Comparison of ENCODE assay signal across 8 cellular contexts in the genomic region with DNA sequence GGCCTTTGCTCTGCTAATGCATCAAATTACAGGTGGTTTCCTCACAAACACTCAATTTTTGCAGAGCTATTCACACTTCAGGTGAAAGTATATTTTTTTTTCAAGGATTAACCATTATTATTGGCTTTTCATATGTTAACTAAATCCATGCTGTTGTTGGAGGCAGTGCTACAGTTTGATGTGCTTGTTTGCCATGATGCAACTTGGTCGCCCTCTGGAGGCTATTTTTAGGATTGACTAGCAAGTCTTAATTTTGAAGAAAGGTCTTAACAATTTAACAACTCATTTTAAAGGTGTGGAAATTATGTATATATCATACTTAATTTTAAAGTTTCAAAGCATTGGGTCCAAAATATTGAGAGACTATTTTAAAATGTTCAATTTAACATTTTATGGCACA.
DNase-seq lines count a peak whose midpoint lies in the region; ATAC-seq and TF ChIP-seq lines count a peak whose summit lies in the region.

No MANE protein-coding gene starts in this region.

- H3K27ac Mint-ChIP-seq in activated naive CD4-positive, alpha-beta T cell treated with anti-CD3 and anti-CD28 coated beads for 36 hours: no peak overlapping the region

- H3K9me2 ChIP-seq in SU-DHL-6 (replicated peaks; ENCODE audit: insufficient read depth, low read length): no peaks in the 10 kb centered on the region

- intact Hi-C loops in activated naive CD4-positive, alpha-beta T cell treated with anti-CD3 and anti-CD28 coated beads for 36 hours (cut with micrococcal nuclease): loop anchor here (5.0 kb wide), 1 partner anchor 1769 kb away; no protein-coding TSS in a partner anchor
- intact Hi-C loops in head of caudate nucleus (cut with DNase I): no loop called here

- no peak overlapping the region for H3K4me2 ChIP-seq in SU-DHL-6 (ENCODE audit: low read depth, low read length, poor library complexity, severe bottlenecking)

- no peak for ATAC-seq in HG02938 (IDR thresholded peaks at IDR 0.05; ENCODE audit: unreplicated experiment)

- H3K9me3 Mint-ChIP-seq in activated naive CD4-positive, alpha-beta T cell treated with anti-CD3 and anti-CD28 coated beads for 36 hours: no peaks in the 10 kb centered on the region

- H2AFZ ChIP-seq in SU-DHL-6 (ENCODE audit: low read depth, low read length, severe bottlenecking): no peak overlapping the region

- no peaks in the 10 kb centered on the region for H4K20me1 ChIP-seq in SU-DHL-6 (ENCODE audit: low read depth, low read length)

- no peaks in the 10 kb centered on the region for H3F3A ChIP-seq in SU-DHL-6 (ENCODE audit: insufficient read depth)

- no peaks in the 10 kb centered on the region for H3K36me3 ChIP-seq in SU-DHL-6 (ENCODE audit: low read length)

- H3K27me3 Mint-ChIP-seq in activated naive CD4-positive, alpha-beta T cell treated with anti-CD3 and anti-CD28 coated beads for 36 hours (ENCODE audit: low read depth): no peaks in the 10 kb centered on the region

- TF ChIP-seq CTCF in SU-DHL-6 (IDR thresholded peaks at IDR 0.05; ENCODE audit: insufficient read depth, low read length, poor library complexity, severe bottlenecking): peak; percentile 24

- no peak overlapping the region for H3K4me3 ChIP-seq in SU-DHL-6 (ENCODE audit: insufficient read depth, low read length, poor library complexity, severe bottlenecking)

- H3K27ac ChIP-seq in SU-DHL-6 (ENCODE audit: low read depth, low read length): no peak overlapping the region

- no peaks in the 10 kb centered on the region for H3K36me3 Mint-ChIP-seq in activated naive CD4-positive, alpha-beta T cell treated with anti-CD3 and anti-CD28 coated beads for 36 hours (ENCODE audit: low read depth)

- DNase-seq in activated naive CD4-positive, alpha-beta T cell treated with anti-CD3 and anti-CD28 coated beads for 36 hours: peak; percentile 24
- DNase-seq in activated naive CD4-positive, alpha-beta T cell treated with anti-CD3 and anti-CD28 coated beads, Interleukin-2, amount 50 U/mL, for 16 hours: no peak
- DNase-seq in HS-5 (ENCODE audit: low read depth) (peak; percentile 6), head of caudate nucleus (peak in 29 of 42 donors; percentile 5 to 62 (median 31)), stromal cell of bone marrow (ENCODE audit: low read depth) (peak; percentile 7), HCEC 1CT (no peak)

- no peak overlapping the region for H3K4me3 Mint-ChIP-seq in activated naive CD4-positive, alpha-beta T cell treated with anti-CD3 and anti-CD28 coated beads for 36 hours

- no peak overlapping the region for H3K9ac ChIP-seq in SU-DHL-6 (ENCODE audit: low read length)

- CTCF ChIA-PET in activated naive CD4-positive, alpha-beta T cell treated with anti-CD3 and anti-CD28 coated beads for 36 hours (lab: Charles Lee): interaction anchor here (1.1 kb wide), 1 partner anchor 867 kb away, joined by 3 read pairs; no protein-coding TSS in a partner anchor

- H3K9me3 ChIP-seq in SU-DHL-6 (ENCODE audit: insufficient read depth, low read length): no peaks in the 10 kb centered on the region

- no peaks in the 10 kb centered on the region for H3K27me3 ChIP-seq in SU-DHL-6 (ENCODE audit: low read length)

- H3K79me2 ChIP-seq in SU-DHL-6 (ENCODE audit: insufficient read depth, low read length): no peaks in the 10 kb centered on the region

- no peaks in the 10 kb centered on the region for H3K4me1 Mint-ChIP-seq in activated naive CD4-positive, alpha-beta T cell treated with anti-CD3 and anti-CD28 coated beads for 36 hours (ENCODE audit: low read depth)

Comparison
In these comparisons a context has a peak if more than half of its experiments do, and no peak if none do; other contexts are left out.
1. DNase-seq: peak in activated naive CD4-positive, alpha-beta T cell treated with anti-CD3 and anti-CD28 coated beads for 36 hours (single experiment), HS-5 (single experiment), head of caudate nucleus (29 of 42) and stromal cell of bone marrow (single experiment); none in activated naive CD4-positive, alpha-beta T cell treated with anti-CD3 and anti-CD28 coated beads, Interleukin-2, amount 50 U/mL, for 16 hours (single experiment) and HCEC 1CT (single experiment).